In the genomic region with DNA sequence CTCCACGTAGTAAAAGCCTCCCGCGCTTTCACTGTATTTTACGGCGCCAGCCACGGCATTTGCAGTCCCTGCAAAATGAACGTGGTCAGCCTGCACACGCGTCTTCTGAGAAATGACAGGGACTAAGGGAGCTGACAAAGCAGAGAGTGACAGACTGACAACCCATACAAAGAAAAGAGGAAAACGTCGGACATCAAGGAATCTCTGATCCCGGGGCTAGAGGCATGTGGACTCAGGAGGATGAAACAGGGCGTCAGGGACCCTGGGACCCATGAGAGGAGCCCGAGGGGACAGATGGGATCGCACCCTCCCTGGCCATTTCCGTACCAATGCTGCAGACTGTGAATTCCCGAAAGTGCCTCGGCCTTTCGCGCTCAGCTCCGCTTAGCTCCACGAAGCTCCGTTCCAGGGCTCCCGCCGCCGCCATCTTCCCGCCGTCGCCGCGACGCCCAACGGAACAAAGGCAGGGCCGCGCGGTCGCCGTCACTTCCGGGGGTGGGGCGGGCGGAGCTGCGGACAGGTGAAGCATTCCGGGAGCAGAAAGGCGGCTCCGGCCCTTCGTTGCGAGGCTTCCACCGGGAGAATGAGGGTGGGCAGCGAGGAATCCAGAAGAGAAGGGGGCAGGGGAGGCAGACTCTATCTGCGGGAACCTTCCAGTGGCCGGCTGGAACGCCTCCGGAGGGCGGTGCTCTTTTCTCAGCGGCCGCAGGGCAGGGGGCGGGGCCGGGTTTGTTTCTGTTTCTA, we compare ENCODE assay signal across 8 cellular contexts. TPM values are rescaled to one million over a fixed set of nuclear protein-coding genes. Genes with fewer than 3 reads are reported as not detected.
DNase-seq lines count a peak whose midpoint lies in the region; ATAC-seq and TF ChIP-seq lines count a peak whose summit lies in the region.

Gene NUP160 (minus strand): TSS at position 459 of the 744 bp plus-strand sequence. CDS start 32 bp downstream, at position 427.

- H3K27me3 ChIP-seq in H7 (ENCODE audit: control insufficient read depth, insufficient read depth, low read length): no peaks in the 10 kb centered on the region

- peak; percentile 93 for ATAC-seq in SK-N-SH treated with all-trans-retinoic acid at 6 μM for 48 hours

- peak within 1 kb of the TSS; percentile 94 for H3K4me3 ChIP-seq in H7 (ENCODE audit: insufficient read depth, low read depth, low read length)

- DNase-seq in GDM1 (lab: John Stamatoyannopoulos, UW) (peak; percentile 68), H7 (peak; percentile 93), M059J (ENCODE audit: low read depth) (peak; percentile 72), glomerular endothelial cell (ENCODE audit: extremely low read depth, low read depth, low spot score) (no peak), nucleus accumbens (lab: John Stamatoyannopoulos, UW) (peak in 55 of 56 donors; percentile 8 to 91 (median 80)), superior temporal gyrus (ENCODE audit: extremely low spot score) (peak; percentile 76)
- peak; percentile 92 for DNase-seq in activated naive CD4-positive, alpha-beta T cell treated with anti-CD3 and anti-CD28 coated beads, Interleukin-2, amount 50 U/mL, for 16 hours

- H3K36me3 ChIP-seq in H7 (replicated peaks; ENCODE audit: control insufficient read depth, insufficient read depth, low read length): peaks cover 18% of the 10 kb centered on the region

TF ChIP-seq in SK-N-SH treated with all-trans-retinoic acid at 6 μM for 48 hours, 23 proteins besides CTCF, POLR2A, EP300 and RAD21:
- TF ChIP-seq OSR1 (CRISPR knock-in tag; IDR thresholded peaks at IDR 0.05) (no peak), ZNF565 (CRISPR knock-in tag; conservative IDR thresholded peaks at IDR 0.05; ENCODE audit: low read depth) (no peak), ZFP3 (CRISPR knock-in tag; IDR thresholded peaks at IDR 0.05) (no peak), SNAI2 (CRISPR knock-in tag; IDR thresholded peaks at IDR 0.05) (no peak), ZNF70 (CRISPR knock-in tag; IDR thresholded peaks at IDR 0.05) (no peak), ZNF8 (CRISPR knock-in tag; IDR thresholded peaks at IDR 0.05) (no peak), TCF4 (CRISPR knock-in tag; IDR thresholded peaks at IDR 0.05; ENCODE audit: borderline replicate concordance) (no peak), TOX (CRISPR knock-in tag; IDR thresholded peaks at IDR 0.05; ENCODE audit: borderline replicate concordance) (no peak), ZC3H10 (CRISPR knock-in tag; IDR thresholded peaks at IDR 0.05) (no peak), CREB5 (CRISPR knock-in tag; IDR thresholded peaks at IDR 0.05; ENCODE audit: low read depth) (no peak), PPARA (CRISPR knock-in tag; IDR thresholded peaks at IDR 0.05; ENCODE audit: borderline replicate concordance) (no peak), CSDC2 (CRISPR knock-in tag; IDR thresholded peaks at IDR 0.05) (no peak), ZFP30 (CRISPR knock-in tag; IDR thresholded peaks at IDR 0.05) (no peak), ARNTL (CRISPR knock-in tag; IDR thresholded peaks at IDR 0.05; ENCODE audit: borderline replicate concordance, low read depth) (no peak)
- TF ChIP-seq, protein P1, sequence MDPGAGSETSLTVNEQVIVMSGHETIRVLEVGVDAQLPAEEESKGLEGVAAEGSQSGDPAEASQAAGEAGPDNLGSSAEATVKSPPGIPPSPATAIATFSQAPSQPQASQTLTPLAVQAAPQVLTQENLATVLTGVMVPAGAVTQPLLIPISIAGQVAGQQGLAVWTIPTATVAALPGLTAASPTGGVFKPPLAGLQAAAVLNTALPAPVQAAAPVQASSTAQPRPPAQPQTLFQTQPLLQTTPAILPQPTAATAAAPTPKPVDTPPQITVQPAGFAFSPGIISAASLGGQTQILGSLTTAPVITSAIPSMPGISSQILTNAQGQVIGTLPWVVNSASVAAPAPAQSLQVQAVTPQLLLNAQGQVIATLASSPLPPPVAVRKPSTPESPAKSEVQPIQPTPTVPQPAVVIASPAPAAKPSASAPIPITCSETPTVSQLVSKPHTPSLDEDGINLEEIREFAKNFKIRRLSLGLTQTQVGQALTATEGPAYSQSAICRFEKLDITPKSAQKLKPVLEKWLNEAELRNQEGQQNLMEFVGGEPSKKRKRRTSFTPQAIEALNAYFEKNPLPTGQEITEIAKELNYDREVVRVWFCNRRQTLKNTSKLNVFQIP (CRISPR knock-in tag; IDR thresholded peaks at IDR 0.05; ENCODE audit: borderline replicate concordance, low read depth): no peak
- TF ChIP-seq, protein P2, sequence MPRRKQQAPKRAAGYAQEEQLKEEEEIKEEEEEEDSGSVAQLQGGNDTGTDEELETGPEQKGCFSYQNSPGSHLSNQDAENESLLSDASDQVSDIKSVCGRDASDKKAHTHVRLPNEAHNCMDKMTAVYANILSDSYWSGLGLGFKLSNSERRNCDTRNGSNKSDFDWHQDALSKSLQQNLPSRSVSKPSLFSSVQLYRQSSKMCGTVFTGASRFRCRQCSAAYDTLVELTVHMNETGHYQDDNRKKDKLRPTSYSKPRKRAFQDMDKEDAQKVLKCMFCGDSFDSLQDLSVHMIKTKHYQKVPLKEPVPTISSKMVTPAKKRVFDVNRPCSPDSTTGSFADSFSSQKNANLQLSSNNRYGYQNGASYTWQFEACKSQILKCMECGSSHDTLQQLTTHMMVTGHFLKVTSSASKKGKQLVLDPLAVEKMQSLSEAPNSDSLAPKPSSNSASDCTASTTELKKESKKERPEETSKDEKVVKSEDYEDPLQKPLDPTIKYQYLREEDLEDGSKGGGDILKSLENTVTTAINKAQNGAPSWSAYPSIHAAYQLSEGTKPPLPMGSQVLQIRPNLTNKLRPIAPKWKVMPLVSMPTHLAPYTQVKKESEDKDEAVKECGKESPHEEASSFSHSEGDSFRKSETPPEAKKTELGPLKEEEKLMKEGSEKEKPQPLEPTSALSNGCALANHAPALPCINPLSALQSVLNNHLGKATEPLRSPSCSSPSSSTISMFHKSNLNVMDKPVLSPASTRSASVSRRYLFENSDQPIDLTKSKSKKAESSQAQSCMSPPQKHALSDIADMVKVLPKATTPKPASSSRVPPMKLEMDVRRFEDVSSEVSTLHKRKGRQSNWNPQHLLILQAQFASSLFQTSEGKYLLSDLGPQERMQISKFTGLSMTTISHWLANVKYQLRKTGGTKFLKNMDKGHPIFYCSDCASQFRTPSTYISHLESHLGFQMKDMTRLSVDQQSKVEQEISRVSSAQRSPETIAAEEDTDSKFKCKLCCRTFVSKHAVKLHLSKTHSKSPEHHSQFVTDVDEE (CRISPR knock-in tag; IDR thresholded peaks at IDR 0.05): no peak

RNA-seq across cellular contexts. Expression of gene NUP160, which starts in this region (rescaled TPM):
- 48.0 and 52.4 TPM in 2 replicates for total RNA-seq in H7 (2014; rRNA removed; shearing (Covaris generic))
- total RNA-seq in M059J (2014; rRNA removed; shearing (Covaris generic)): 28.2 and 43.3 TPM in 2 replicates
- total RNA-seq in glomerular endothelial cell: 12.6 and 22.2 TPM in 2 replicates
